ENCODE assay signal across 12 cellular contexts in genomic region chr15:25416693-25417092, GRCh38. TPM values are rescaled to one million over a fixed set of nuclear protein-coding genes. Genes with fewer than 3 reads are reported as not detected.
DNase-seq lines count a peak whose midpoint lies in the region; ATAC-seq and TF ChIP-seq lines count a peak whose summit lies in the region.
"Had no signal": no experiment of that assay in that cellular context is flagged by ENCODE, and none has a peak within 500 bp of the region (broad histone marks: within the 10 kb centered on the region; RNA-seq: fewer than 3 reads in every experiment).

No MANE protein-coding gene starts in this region.

- H3K4me1 ChIP-seq in SK-N-SH (ENCODE audit: control insufficient read depth in 1 of 2, insufficient read depth in 2 of 2, low read depth in 1 of 2, low read length in 1 of 2), result no peaks in the 10 kb centered on the region; a peak in 2 of 4 replicates
- no peaks in the 10 kb centered on the region for H3K4me1 ChIP-seq in hepatocyte (ENCODE audit: insufficient read depth)
- H3K4me1 ChIP-seq: upper lobe of right lung had no signal

- no peak overlapping the region for H2AFZ ChIP-seq in SK-N-SH (ENCODE audit: low read depth)
- no peak overlapping the region for H2AFZ ChIP-seq in hepatocyte

- H3K9me3 ChIP-seq in SK-N-SH (peaks cover 4% of the 10 kb centered on the region; the same call in 1 of the 2 replicates), hepatocyte (ENCODE audit: low read depth) (peaks cover 10% of the 10 kb centered on the region)

- intact Hi-C loops in activated naive CD4-positive, alpha-beta T cell treated with anti-CD3 and anti-CD28 coated beads for 36 hours (cut with micrococcal nuclease), result loop anchor here (2.0 kb wide), 1 partner anchor 22 kb away; the partner anchor contains the start of gene UBE3A

- H3K27me3 Mint-ChIP-seq in activated naive CD4-positive, alpha-beta T cell treated with anti-CD3 and anti-CD28 coated beads for 36 hours (ENCODE audit: low read depth), result no peaks in the 10 kb centered on the region
- no peaks in the 10 kb centered on the region for H3K27me3 Mint-ChIP-seq in activated naive CD8-positive, alpha-beta T cell treated with anti-CD3 and anti-CD28 coated beads, Interleukin-2, amount 50 U/mL, for 24 hours
- H3K27me3 Mint-ChIP-seq in activated CD8-positive, alpha-beta memory T cell treated with anti-CD3 and anti-CD28 coated beads, Interleukin-2, amount 10 ng/mL, durations not matched to agents 7 days and 5 days, result no peaks in the 10 kb centered on the region

- TF ChIP-seq RAD21 in SK-N-SH (IDR thresholded peaks at IDR 0.05; ENCODE audit: low read length), result no peak

- no peak overlapping the region for H3K27ac ChIP-seq in SK-N-SH (ENCODE audit: low read depth in 2 of 2, low read length in 1 of 2)
- H3K27ac ChIP-seq in hepatocyte, result no peak overlapping the region
- H3K27ac ChIP-seq: left ventricle myocardium inferior, upper lobe of right lung had no signal

- H3K9me2 ChIP-seq in SK-N-SH (no peaks in the 10 kb centered on the region), hepatocyte (replicated peaks; ENCODE audit: insufficient read depth) (no peaks in the 10 kb centered on the region)

- peaks cover 18% of the 10 kb centered on the region for H3K9me3 Mint-ChIP-seq in activated naive CD4-positive, alpha-beta T cell treated with anti-CD3 and anti-CD28 coated beads for 36 hours
- peaks cover 34% of the 10 kb centered on the region for H3K9me3 Mint-ChIP-seq in activated naive CD8-positive, alpha-beta T cell treated with anti-CD3 and anti-CD28 coated beads, Interleukin-2, amount 50 U/mL, for 24 hours
- peaks cover 28% of the 10 kb centered on the region for H3K9me3 Mint-ChIP-seq in activated CD8-positive, alpha-beta memory T cell treated with anti-CD3 and anti-CD28 coated beads, Interleukin-2, amount 10 ng/mL, durations not matched to agents 7 days and 5 days (ENCODE audit: low read depth)

- no peak overlapping the region for H3K9ac ChIP-seq in SK-N-SH

- 89% methylated on average over 3 of the region's 3 CpGs for WGBS in SK-N-SH (ENCODE audit: low lambda C conversion rate)
- WGBS in hepatocyte (ENCODE audit: low lambda C conversion rate, missing lambda C conversion rate), result 80% methylated on average over 3 of the region's 3 CpGs

- H3K36me3 Mint-ChIP-seq in activated naive CD4-positive, alpha-beta T cell treated with anti-CD3 and anti-CD28 coated beads for 36 hours (ENCODE audit: low read depth), result peaks cover 56% of the 10 kb centered on the region
- H3K36me3 Mint-ChIP-seq in activated naive CD8-positive, alpha-beta T cell treated with anti-CD3 and anti-CD28 coated beads, Interleukin-2, amount 50 U/mL, for 24 hours (ENCODE audit: low read depth), result peaks cover 70% of the 10 kb centered on the region
- peaks cover 66% of the 10 kb centered on the region for H3K36me3 Mint-ChIP-seq in activated CD8-positive, alpha-beta memory T cell treated with anti-CD3 and anti-CD28 coated beads, Interleukin-2, amount 10 ng/mL, durations not matched to agents 7 days and 5 days

- H3K4me2 ChIP-seq in SK-N-SH, result no peak overlapping the region
- H3K4me2 ChIP-seq in hepatocyte, result no peak overlapping the region

- peak; percentile 30 for DNase-seq in activated naive CD4-positive, alpha-beta T cell treated with anti-CD3 and anti-CD28 coated beads for 36 hours
- no peak for DNase-seq in activated naive CD4-positive, alpha-beta T cell (lab: John Stamatoyannopoulos, UW)
- no peak for DNase-seq in activated naive CD8-positive, alpha-beta T cell treated with anti-CD3 and anti-CD28 coated beads, Interleukin-2, amount 50 U/mL, for 24 hours
- DNase-seq in renal cortical epithelial cell (ENCODE audit: low read depth), result peak; percentile 91
- DNase-seq in activated CD8-positive, alpha-beta memory T cell treated with anti-CD3 and anti-CD28 coated beads, Interleukin-2, amount 10 ng/mL, durations not matched to agents 7 days and 5 days, result no peak
- no peak for DNase-seq in SK-N-SH
- DNase-seq in hepatocyte (ENCODE audit: low spot score), result no peak
- DNase-seq: activated CD4-positive, alpha-beta T cell treated with anti-CD3 and anti-CD28 coated beads, Interleukin-2, amount 50 U/mL, for 48 hours; AML-193; left ventricle myocardium inferior; upper lobe of right lung had no signal

- H3K79me2 ChIP-seq in SK-N-SH (ENCODE audit: insufficient read depth) (peaks cover 100% of the 10 kb centered on the region), hepatocyte (peaks cover 100% of the 10 kb centered on the region)

- peak; percentile 52 for ATAC-seq in HG03135 (IDR thresholded peaks at IDR 0.05; ENCODE audit: unreplicated experiment)
- ATAC-seq in activated naive CD8-positive, alpha-beta T cell treated with anti-CD3 and anti-CD28 coated beads, Interleukin-2, amount 50 U/mL, for 24 hours, result peak; percentile 49
- ATAC-seq in activated CD8-positive, alpha-beta memory T cell treated with anti-CD3 and anti-CD28 coated beads, Interleukin-2, amount 10 ng/mL, durations not matched to agents 7 days and 5 days, result no peak
- ATAC-seq: upper lobe of right lung had no signal

- H4K20me1 ChIP-seq in SK-N-SH (ENCODE audit: insufficient read depth), result peaks cover 83% of the 10 kb centered on the region
- peaks cover 75% of the 10 kb centered on the region for H4K20me1 ChIP-seq in hepatocyte (ENCODE audit: insufficient read depth, poor library complexity, severe bottlenecking)

- peak overlapping the region; percentile 68 for H3K27ac Mint-ChIP-seq in activated naive CD4-positive, alpha-beta T cell treated with anti-CD3 and anti-CD28 coated beads for 36 hours
- peak overlapping the region; percentile 59 for H3K27ac Mint-ChIP-seq in activated naive CD8-positive, alpha-beta T cell treated with anti-CD3 and anti-CD28 coated beads, Interleukin-2, amount 50 U/mL, for 24 hours
- no peak overlapping the region for H3K27ac Mint-ChIP-seq in activated CD8-positive, alpha-beta memory T cell treated with anti-CD3 and anti-CD28 coated beads, Interleukin-2, amount 10 ng/mL, durations not matched to agents 7 days and 5 days

- TF ChIP-seq CTCF in SK-N-SH (IDR thresholded peaks at IDR 0.05) (no peak), hepatocyte (IDR thresholded peaks at IDR 0.05; ENCODE audit: poor library complexity) (no peak)

- no peaks in the 10 kb centered on the region for H3K27me3 ChIP-seq in SK-N-SH (ENCODE audit: insufficient read depth)
- H3K27me3 ChIP-seq in hepatocyte, result no peaks in the 10 kb centered on the region
- H3K27me3 ChIP-seq: upper lobe of right lung had no signal

- H3K4me3 ChIP-seq in SK-N-SH (ENCODE audit: low read depth in 2 of 2, low read length in 1 of 2) (no peak overlapping the region), hepatocyte (no peak overlapping the region)
- H3K4me3 ChIP-seq: left ventricle myocardium inferior, upper lobe of right lung had no signal

- POLR2A ChIA-PET in SK-N-SH (lab: Yijun Ruan, JAX), result no interaction called here

- no peak for TF ChIP-seq EP300 in SK-N-SH (IDR thresholded peaks at IDR 0.05; ENCODE audit: borderline replicate concordance in 1 of 2, low read depth in 1 of 2, low read length in 1 of 2)

- no peaks in the 10 kb centered on the region for H3F3A ChIP-seq in SK-N-SH (replicated peaks; ENCODE audit: insufficient read depth)

- CTCF ChIA-PET in activated naive CD4-positive, alpha-beta T cell treated with anti-CD3 and anti-CD28 coated beads for 36 hours (lab: Charles Lee), result interaction anchor here (0.5 kb wide), 1 partner anchor 670 kb away, joined by 3 read pairs; no protein-coding TSS in a partner anchor
- CTCF ChIA-PET in activated CD8-positive, alpha-beta memory T cell treated with anti-CD3 and anti-CD28 coated beads, Interleukin-2, amount 10 ng/mL, durations not matched to agents 7 days and 5 days (lab: Charles Lee), result no interaction called here
- CTCF ChIA-PET in SK-N-SH (lab: Yijun Ruan, JAX), result no interaction called here

- H3K36me3 ChIP-seq in SK-N-SH (replicated peaks in 1 of 2; ENCODE audit: control insufficient read depth in 1 of 2, insufficient read depth in 2 of 2, low read length in 1 of 2) (peaks cover 2 to 34% of the 10 kb centered on the region in 2 experiments), hepatocyte (replicated peaks; ENCODE audit: insufficient read depth, low read depth) (no peaks in the 10 kb centered on the region)
- H3K36me3 ChIP-seq: left ventricle myocardium inferior, upper lobe of right lung had no signal

- peaks cover 57% of the 10 kb centered on the region for H3K4me1 Mint-ChIP-seq in activated naive CD4-positive, alpha-beta T cell treated with anti-CD3 and anti-CD28 coated beads for 36 hours (ENCODE audit: low read depth)
- H3K4me1 Mint-ChIP-seq in activated naive CD8-positive, alpha-beta T cell treated with anti-CD3 and anti-CD28 coated beads, Interleukin-2, amount 50 U/mL, for 24 hours, result peaks cover 75% of the 10 kb centered on the region
- H3K4me1 Mint-ChIP-seq in activated CD8-positive, alpha-beta memory T cell treated with anti-CD3 and anti-CD28 coated beads, Interleukin-2, amount 10 ng/mL, durations not matched to agents 7 days and 5 days, result peaks cover 11% of the 10 kb centered on the region

- no peak overlapping the region for H3K4me3 Mint-ChIP-seq in activated naive CD4-positive, alpha-beta T cell treated with anti-CD3 and anti-CD28 coated beads for 36 hours
- H3K4me3 Mint-ChIP-seq in activated naive CD8-positive, alpha-beta T cell treated with anti-CD3 and anti-CD28 coated beads, Interleukin-2, amount 50 U/mL, for 24 hours, result peak overlapping the region; percentile 27
- H3K4me3 Mint-ChIP-seq in activated CD8-positive, alpha-beta memory T cell treated with anti-CD3 and anti-CD28 coated beads, Interleukin-2, amount 10 ng/mL, durations not matched to agents 7 days and 5 days, result no peak overlapping the region

TF ChIP-seq in SK-N-SH, 30 proteins besides CTCF, POLR2A, EP300 and RAD21 (continues in another document):
- TF ChIP-seq NFIC (IDR thresholded peaks at IDR 0.05; ENCODE audit: borderline replicate concordance) (no peak), SIN3A (IDR thresholded peaks at IDR 0.05; ENCODE audit: borderline replicate concordance, low read depth, low read length) (no peak), PBX3 (IDR thresholded peaks at IDR 0.05) (no peak)

RNA-seq across cellular contexts. Expression of gene UBE3A, which starts 22.1 kb away (rescaled TPM):
- 10 to 100 TPM; 85.7 to 92.3 TPM for total RNA-seq in activated naive CD4-positive, alpha-beta T cell treated with anti-CD3 and anti-CD28 coated beads for 36 hours
- total RNA-seq in renal cortical epithelial cell (84.4 and 90.0 TPM in 2 replicates), hepatocyte (81.8 and 96.7 TPM in 2 replicates)
- 10 to 100 TPM; 81.0 to 89.8 TPM for total RNA-seq in activated CD8-positive, alpha-beta memory T cell treated with anti-CD3 and anti-CD28 coated beads, Interleukin-2, amount 10 ng/mL, durations not matched to agents 7 days and 5 days
- polyA plus RNA-seq in SK-N-SH (2012; rRNA removed) (9.7 and 11.3 TPM in 2 replicates), hepatocyte (60.3 and 85.5 TPM in 2 replicates)
- 11.6 and 18.0 TPM in 2 replicates for polyA plus RNA-seq in SK-N-SH (2012; cell fraction: cytosol; rRNA removed)
- 17.4 and 25.7 TPM in 2 replicates for polyA plus RNA-seq in SK-N-SH (2012; cell fraction: nucleus; rRNA removed)

Comparison
In these comparisons a context has a peak if more than half of its experiments do, and no peak if none do; other contexts are left out.
1. DNase-seq: peak in activated naive CD4-positive, alpha-beta T cell treated with anti-CD3 and anti-CD28 coated beads for 36 hours (single experiment) and renal cortical epithelial cell (single experiment); none in activated naive CD4-positive, alpha-beta T cell (0 of 4), activated naive CD8-positive, alpha-beta T cell treated with anti-CD3 and anti-CD28 coated beads, Interleukin-2, amount 50 U/mL, for 24 hours (single experiment), activated CD8-positive, alpha-beta memory T cell treated with anti-CD3 and anti-CD28 coated beads, Interleukin-2, amount 10 ng/mL, durations not matched to agents 7 days and 5 days (single experiment), SK-N-SH (single experiment) and hepatocyte (single experiment).